ENCODE assay signal across 2 cellular contexts in the genomic region with DNA sequence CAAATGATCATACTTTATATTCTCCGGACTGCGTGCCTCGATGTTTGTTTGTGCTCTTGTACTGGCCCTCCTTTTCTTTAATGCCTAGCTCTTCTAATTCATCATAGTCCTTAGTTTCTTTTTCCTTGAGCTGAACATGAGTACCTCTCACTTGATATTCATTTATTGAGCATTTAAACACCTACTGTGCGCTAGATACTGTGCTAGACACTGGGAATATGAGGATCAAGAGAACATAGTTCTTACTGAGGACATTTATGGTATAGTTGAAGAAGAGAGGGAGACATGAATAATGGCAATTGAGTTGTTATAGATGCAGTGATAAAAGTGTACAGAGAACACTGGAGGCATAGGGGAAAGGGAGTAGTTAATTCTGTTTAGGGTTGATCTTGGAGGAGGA.
TF ChIP-seq lines count a peak whose summit lies in the region.

No MANE protein-coding gene starts in this region.

TF ChIP-seq in HepG2, 621 proteins besides CTCF, POLR2A, EP300 and RAD21:
- no peak for TF ChIP-seq ZSCAN22 (CRISPR knock-in tag; IDR thresholded peaks at IDR 0.05)
- peak; percentile 60; the same call in 1 of the 2 replicates for TF ChIP-seq ZKSCAN1 (IDR thresholded peaks at IDR 0.05; ENCODE audit: low read length)
- TF ChIP-seq ZMYM3 (CRISPR knock-in tag; IDR thresholded peaks at IDR 0.05) = no peak
- TF ChIP-seq ARNTL (CRISPR knock-in tag; IDR thresholded peaks at IDR 0.05) = no peak
- TF ChIP-seq, protein P1, sequence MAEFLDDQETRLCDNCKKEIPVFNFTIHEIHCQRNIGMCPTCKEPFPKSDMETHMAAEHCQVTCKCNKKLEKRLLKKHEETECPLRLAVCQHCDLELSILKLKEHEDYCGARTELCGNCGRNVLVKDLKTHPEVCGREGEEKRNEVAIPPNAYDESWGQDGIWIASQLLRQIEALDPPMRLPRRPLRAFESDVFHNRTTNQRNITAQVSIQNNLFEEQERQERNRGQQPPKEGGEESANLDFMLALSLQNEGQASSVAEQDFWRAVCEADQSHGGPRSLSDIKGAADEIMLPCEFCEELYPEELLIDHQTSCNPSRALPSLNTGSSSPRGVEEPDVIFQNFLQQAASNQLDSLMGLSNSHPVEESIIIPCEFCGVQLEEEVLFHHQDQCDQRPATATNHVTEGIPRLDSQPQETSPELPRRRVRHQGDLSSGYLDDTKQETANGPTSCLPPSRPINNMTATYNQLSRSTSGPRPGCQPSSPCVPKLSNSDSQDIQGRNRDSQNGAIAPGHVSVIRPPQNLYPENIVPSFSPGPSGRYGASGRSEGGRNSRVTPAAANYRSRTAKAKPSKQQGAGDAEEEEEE (CRISPR knock-in tag; IDR thresholded peaks at IDR 0.05; ENCODE audit: borderline replicate concordance) = no peak
- TF ChIP-seq, protein P2, sequence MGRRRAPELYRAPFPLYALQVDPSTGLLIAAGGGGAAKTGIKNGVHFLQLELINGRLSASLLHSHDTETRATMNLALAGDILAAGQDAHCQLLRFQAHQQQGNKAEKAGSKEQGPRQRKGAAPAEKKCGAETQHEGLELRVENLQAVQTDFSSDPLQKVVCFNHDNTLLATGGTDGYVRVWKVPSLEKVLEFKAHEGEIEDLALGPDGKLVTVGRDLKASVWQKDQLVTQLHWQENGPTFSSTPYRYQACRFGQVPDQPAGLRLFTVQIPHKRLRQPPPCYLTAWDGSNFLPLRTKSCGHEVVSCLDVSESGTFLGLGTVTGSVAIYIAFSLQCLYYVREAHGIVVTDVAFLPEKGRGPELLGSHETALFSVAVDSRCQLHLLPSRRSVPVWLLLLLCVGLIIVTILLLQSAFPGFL (CRISPR knock-in tag; IDR thresholded peaks at IDR 0.05) = no peak

TF ChIP-seq in K562, 482 proteins besides CTCF, POLR2A, EP300 and RAD21:
- TF ChIP-seq ZKSCAN1 (IDR thresholded peaks at IDR 0.05; ENCODE audit: low read depth, low read length) (peak; percentile 88; the same call in 1 of the 2 replicates), HNRNPK (IDR thresholded peaks at IDR 0.05; ENCODE audit: low read depth, low read length, poor library complexity, severe bottlenecking) (no peak)
